ENCODE assay signal across 20 cellular contexts in genomic region chr1:240033406-240033805, GRCh38.
"Had no signal": no experiment of that assay in that cellular context is flagged by ENCODE, and none has a peak within 500 bp of the region (broad histone marks: within the 10 kb centered on the region; RNA-seq: fewer than 3 reads in every experiment).

No MANE protein-coding gene starts in this region.

- H3K36me3 ChIP-seq: MG63 had no signal

- H3K4me2 ChIP-seq: SK-N-SH had no signal

- DNase-seq: Karpas-422, KG1, MG63, NCI-H1092, NCI-H1105 treated with DMSO at 0.1 percent for 48 hours, NCI-H1417 treated with DMSO at 0.1 percent for 48 hours, NCI-H146, NCI-H1694 treated with DMSO at 0.1 percent for 48 hours, NCI-H1930, NCI-H2081, NCI-H2107, NCI-H2227 treated with DMSO at 0.1 percent for 48 hours, NCI-H524, NCI-H526 treated with DMSO at 0.1 percent for 48 hours, NCI-H774, SHP77, SK-N-SH, SW 1271 had no signal

- H3K9ac ChIP-seq: SK-N-SH had no signal

- H3K4me3 ChIP-seq: MG63 had no signal

- H3K27ac ChIP-seq: HL-60, RWPE1 had no signal

- H3K27me3 ChIP-seq: MG63 had no signal
